ENCODE assay signal across 16 cellular contexts in the genomic region with DNA sequence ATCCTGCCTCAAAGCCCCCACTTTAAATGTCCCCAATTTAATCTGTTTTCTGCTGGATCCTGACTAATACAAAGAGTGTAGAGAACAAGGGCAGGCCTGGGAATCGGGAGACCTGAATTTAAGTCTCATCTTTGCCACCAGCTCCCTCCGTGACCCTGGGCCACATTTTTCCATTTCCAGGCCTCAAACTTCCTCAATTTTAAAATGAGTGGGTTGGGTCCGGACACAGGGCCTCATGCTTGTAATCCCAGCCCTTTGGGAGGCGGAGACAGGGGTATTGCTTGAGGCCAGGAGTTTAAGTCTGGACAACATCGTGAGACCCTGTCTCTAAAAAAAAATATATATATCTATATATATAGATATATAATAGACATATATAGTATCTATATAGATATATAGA.
"Had no signal": no experiment of that assay in that cellular context is flagged by ENCODE, and none has a peak within 500 bp of the region (broad histone marks: within the 10 kb centered on the region; RNA-seq: fewer than 3 reads in every experiment).

No MANE protein-coding gene starts in this region.

- ATAC-seq: gastrocnemius medialis; left lobe of liver; mucosa of descending colon; naive thymus-derived CD8-positive, alpha-beta T cell had no signal

- H3K36me3 Mint-ChIP-seq: naive thymus-derived CD8-positive, alpha-beta T cell had no signal

- H3K9me3 Mint-ChIP-seq: naive thymus-derived CD8-positive, alpha-beta T cell had no signal

- DNase-seq: cortex of kidney; dorsolateral prefrontal cortex; effector CD8-positive, alpha-beta T cell; gastrocnemius medialis; glutamatergic neuron; islet precursor cell; mammary epithelial cell; mucosa of descending colon; naive thymus-derived CD8-positive, alpha-beta T cell; small intestine; stimulated activated CD4-positive, alpha-beta T cell treated with anti-CD3 and anti-CD28 coated beads, Interleukin-12 subunit alpha, Interleukin-12 subunit beta, amount 100 ng/mL, for 4 hours; stimulated activated naive CD4-positive, alpha-beta T cell; stomach; substantia nigra; transverse colon had no signal
